In genomic region chr1:226408285-226409184, GRCh38 we compare ENCODE assay signal across 8 cellular contexts. TPM values are rescaled to one million over a fixed set of nuclear protein-coding genes. Genes with fewer than 3 reads are reported as not detected.
A peak's percentile ranks its signal among the peaks of the same experiment; 100 is the strongest.
DNase-seq lines count a peak whose midpoint lies in the region; ATAC-seq and TF ChIP-seq lines count a peak whose summit lies in the region.

No MANE protein-coding gene starts in this region.

- H3K4me3 Mint-ChIP-seq in endothelial cell (ENCODE audit: unreplicated experiment): peak overlapping the region; percentile 90

- peak overlapping the region; percentile 61 for H3K27ac Mint-ChIP-seq in endothelial cell (ENCODE audit: unreplicated experiment)

- H3K4me1 Mint-ChIP-seq in endothelial cell (ENCODE audit: unreplicated experiment): peaks cover 36% of the 10 kb centered on the region

- ATAC-seq in GM21528 (IDR thresholded peaks at IDR 0.05; ENCODE audit: low FRiP score, unreplicated experiment): no peak
- no peak for ATAC-seq in HG03108 (IDR thresholded peaks at IDR 0.05; ENCODE audit: unreplicated experiment)
- no peak for ATAC-seq in HG03378 (IDR thresholded peaks at IDR 0.05; ENCODE audit: unreplicated experiment)

- H3K36me3 ChIP-seq in MM.1S (replicated peaks; ENCODE audit: insufficient read depth, low read length) (no peaks in the 10 kb centered on the region), neuron (ENCODE audit: insufficient read depth, low read length) (no peaks in the 10 kb centered on the region)

- H3K27me3 Mint-ChIP-seq in endothelial cell (ENCODE audit: unreplicated experiment): peaks cover 6% of the 10 kb centered on the region

- peaks cover 44% of the 10 kb centered on the region for H3F3A ChIP-seq in MM.1S (ENCODE audit: insufficient read depth, low read length)

- H3K4me1 ChIP-seq in MM.1S (ENCODE audit: low read length) (peaks cover 26% of the 10 kb centered on the region), neuron (ENCODE audit: insufficient read depth, low read length) (peaks cover 21% of the 10 kb centered on the region)

- TF ChIP-seq CTCF in C4-2B (conservative IDR thresholded peaks at IDR 0.05) (peak; percentile 69), MM.1S (IDR thresholded peaks at IDR 0.05; ENCODE audit: low read length) (no peak), endothelial cell (IDR thresholded peaks at IDR 0.05; ENCODE audit: unreplicated experiment) (peak; percentile 4)

- H4K20me1 ChIP-seq in MM.1S (ENCODE audit: insufficient read depth, low read length): peaks cover 21% of the 10 kb centered on the region

- H3K9me2 ChIP-seq in MM.1S (replicated peaks; ENCODE audit: insufficient read depth, low read length): no peaks in the 10 kb centered on the region

- peak overlapping the region; percentile 88 for H3K27ac ChIP-seq in C4-2B
- H3K27ac ChIP-seq in MM.1S (ENCODE audit: low read length): peak overlapping the region; percentile 82

- H3K4me3 ChIP-seq in MM.1S (ENCODE audit: low read length): peak overlapping the region; percentile 46
- peak overlapping the region; percentile 83 for H3K4me3 ChIP-seq in neuron (ENCODE audit: low read length)

- peak overlapping the region; percentile 29 for H2AFZ ChIP-seq in MM.1S (ENCODE audit: low read length)
- peak overlapping the region; percentile 85 for H2AFZ ChIP-seq in neuron (ENCODE audit: low read depth, low read length)

- peak overlapping the region; percentile 64 for H3K4me2 ChIP-seq in MM.1S (ENCODE audit: low read depth, low read length)

- peak overlapping the region; percentile 68 for H3K9ac ChIP-seq in MM.1S (ENCODE audit: low read length)

- H3K27me3 ChIP-seq in MM.1S (replicated peaks; ENCODE audit: insufficient read depth, low read length) (no peaks in the 10 kb centered on the region), neuron (ENCODE audit: insufficient read depth, low read length) (peaks cover 7% of the 10 kb centered on the region)

- no peaks in the 10 kb centered on the region for H3K9me3 ChIP-seq in MM.1S (replicated peaks; ENCODE audit: insufficient read depth, low read length)
- no peaks in the 10 kb centered on the region for H3K9me3 ChIP-seq in neuron (ENCODE audit: low read length)

- no peaks in the 10 kb centered on the region for H3K9me3 Mint-ChIP-seq in endothelial cell (ENCODE audit: unreplicated experiment)

- peak; percentile 32 for DNase-seq in MM.1S
- no peak for DNase-seq in endothelial cell (ENCODE audit: low spot score)
- DNase-seq in kidney glomerular epithelial cell (lab: John Stamatoyannopoulos, UW): no peak

- peaks cover 39% of the 10 kb centered on the region for H3K79me2 ChIP-seq in MM.1S (ENCODE audit: low read length)

- H3K36me3 Mint-ChIP-seq in endothelial cell (ENCODE audit: low read depth, unreplicated experiment): peaks cover 9% of the 10 kb centered on the region

RNA-seq across cellular contexts. Expression of gene PARP1, which starts 0.6 kb away (rescaled TPM):
- total RNA-seq in endothelial cell (ENCODE audit: unreplicated experiment): 131 TPM
